Comparison of ENCODE assay signal across 9 cellular contexts in the genomic region with DNA sequence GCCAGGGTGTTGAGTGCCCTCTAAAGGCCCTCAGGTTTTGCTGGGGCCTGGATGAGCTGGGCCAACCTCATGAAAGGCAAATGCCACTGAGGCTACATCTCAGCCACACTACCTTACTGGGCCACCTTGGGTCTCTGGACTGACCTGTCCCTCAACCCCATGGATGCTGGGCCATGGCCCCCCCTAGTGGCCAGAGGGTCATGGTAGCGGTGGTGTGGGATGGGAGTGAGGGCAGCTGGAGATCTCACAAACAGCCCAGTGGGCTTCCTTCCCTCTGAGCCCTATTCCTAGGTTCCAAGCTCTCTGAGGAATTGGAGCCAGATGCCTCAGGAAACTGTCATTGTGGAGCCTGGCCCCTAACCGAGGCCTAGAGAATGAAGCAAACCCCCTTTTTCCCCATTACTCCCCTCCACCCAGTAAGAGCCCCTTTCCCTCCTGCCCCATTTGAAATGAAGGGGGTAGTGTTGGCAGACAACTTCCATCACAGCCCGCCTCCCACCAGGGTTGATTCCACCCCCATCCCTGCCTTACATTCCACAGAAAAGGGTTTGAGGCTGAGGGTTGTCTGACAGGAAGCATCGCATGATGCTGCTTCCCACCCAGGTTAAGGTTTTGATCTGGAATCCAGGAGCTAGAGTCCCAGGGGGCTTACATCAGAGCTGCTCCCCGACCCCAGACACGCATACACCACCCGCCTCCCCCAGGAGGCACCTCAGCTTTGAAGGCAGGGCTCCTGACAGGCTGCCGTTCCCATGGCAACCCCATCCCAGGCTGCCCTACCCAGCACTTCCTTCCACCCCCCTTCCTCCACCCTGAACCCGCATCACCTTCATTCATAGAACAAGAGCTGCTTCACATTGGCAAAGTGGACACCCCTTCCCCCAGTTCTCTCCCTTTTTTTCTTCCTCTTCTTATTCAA.
DNase-seq lines count a peak whose midpoint lies in the region; FAIRE-seq and TF ChIP-seq lines count a peak whose summit lies in the region.
"Had no signal": no experiment of that assay in that cellular context is flagged by ENCODE, and none has a peak within 500 bp of the region (broad histone marks: within the 10 kb centered on the region; RNA-seq: fewer than 3 reads in every experiment).

No MANE protein-coding gene starts in this region.

- no peak overlapping the region for H3K4me2 ChIP-seq in endothelial cell of umbilical vein (ENCODE audit: insufficient read depth, low read length)

- H3K79me2 ChIP-seq in endothelial cell of umbilical vein (ENCODE audit: control insufficient read depth, insufficient read depth, low read length): no peaks in the 10 kb centered on the region

- no peak overlapping the region for H2AFZ ChIP-seq in endothelial cell of umbilical vein (ENCODE audit: low read depth, low read length)

- DNase-seq in DMS153 treated with DMSO at 0.1 percent for 48 hours (lab: John Stamatoyannopoulos, UW; ENCODE audit: unreplicated experiment) (peak; percentile 2), DMS153 (lab: John Stamatoyannopoulos, UW) (no peak), MG63 (peak; percentile 61), endothelial cell of umbilical vein (ENCODE audit: low read depth, low spot score) (peak; percentile 39), nephron progenitor cell (peak; percentile 82), OCI-M2 (lab: John Stamatoyannopoulos, UW; ENCODE audit: unreplicated experiment) (no peak), KG1 (lab: John Stamatoyannopoulos, UW) (no peak)
- peak; percentile 9 to 12 for DNase-seq in activated CD4-positive, alpha-beta T cell treated with anti-CD3 and anti-CD28 coated beads, Interleukin-2, amount 50 U/mL, for 4 hours

- H3K4me1 Mint-ChIP-seq in nephron progenitor cell: peaks cover 31% of the 10 kb centered on the region

- H3K4me3 Mint-ChIP-seq in nephron progenitor cell: no peak overlapping the region
- H3K4me3 Mint-ChIP-seq: activated naive CD4-positive, alpha-beta T cell treated with anti-CD3 and anti-CD28 coated beads, Interleukin-2, amount 50 U/mL, for 24 hours had no signal

- H3K9me3 Mint-ChIP-seq in nephron progenitor cell: no peaks in the 10 kb centered on the region
- H3K9me3 Mint-ChIP-seq: activated naive CD4-positive, alpha-beta T cell treated with anti-CD3 and anti-CD28 coated beads, Interleukin-2, amount 50 U/mL, for 24 hours had no signal

- dilution Hi-C loops in endothelial cell of umbilical vein (cut with MboI; ENCODE audit: extremely low pct_ligation_motif_present, low sequenced_read_pairs): no loop called here

- intact Hi-C loops in endothelial cell of umbilical vein (cut with micrococcal nuclease): loop anchor here (1.0 to 2.0 kb wide), 3 partner anchors 57 to 112 kb away; no protein-coding TSS in a partner anchor

- no peak overlapping the region for H3K27ac Mint-ChIP-seq in nephron progenitor cell
- H3K27ac Mint-ChIP-seq: activated naive CD4-positive, alpha-beta T cell treated with anti-CD3 and anti-CD28 coated beads, Interleukin-2, amount 50 U/mL, for 24 hours had no signal

- no peaks in the 10 kb centered on the region for H4K20me1 ChIP-seq in endothelial cell of umbilical vein (replicated peaks; ENCODE audit: control insufficient read depth, extremely low read depth, insufficient read depth, low read length)

- H3K27me3 Mint-ChIP-seq in nephron progenitor cell (ENCODE audit: low read depth, poor library complexity): peaks cover 62% of the 10 kb centered on the region

- TF ChIP-seq CTCF in endothelial cell of umbilical vein (IDR thresholded peaks at IDR 0.05; ENCODE audit: extremely low read depth in 1 of 2, insufficient read depth in 1 of 2, low read depth in 1 of 2, low read length in 2 of 2): peak; percentile 71 to 84
- TF ChIP-seq CTCF in nephron progenitor cell (IDR thresholded peaks at IDR 0.05): peak; percentile 72

- no peaks in the 10 kb centered on the region for H3K36me3 ChIP-seq in MG63
- H3K36me3 ChIP-seq in endothelial cell of umbilical vein (ENCODE audit: control insufficient read depth in 2 of 2, extremely low read depth in 1 of 2, insufficient read depth in 2 of 2, low read length in 2 of 2): no peaks in the 10 kb centered on the region

- CTCF ChIA-PET in endothelial cell of umbilical vein (lab: Charles Lee): interaction anchor here (0.7 to 7.7 kb wide), 13 partner anchors 8 to 146 kb away, joined by 3 to 60 read pairs (median 3); a partner anchor contains a TSS

- H3K9ac ChIP-seq in endothelial cell of umbilical vein (replicated peaks; ENCODE audit: extremely low read depth, insufficient read depth, low read length): no peak overlapping the region

- TF ChIP-seq POLR2A in endothelial cell of umbilical vein (IDR thresholded peaks at IDR 0.05; ENCODE audit: low read depth, low read length): no peak

- FAIRE-seq in endothelial cell of umbilical vein (lab: Jason Lieb, UNC): peak; percentile 82

- no TSS peak for BruUV-seq in endothelial cell of umbilical vein (replicated peaks; lab: Mats Ljungman, UMichigan)

- no peaks in the 10 kb centered on the region for H3K9me1 ChIP-seq in endothelial cell of umbilical vein (replicated peaks; ENCODE audit: control insufficient read depth, extremely low read depth, insufficient read depth, low read length)

- no peak overlapping the region for H3K27ac ChIP-seq in endothelial cell of umbilical vein (ENCODE audit: insufficient read depth, low read depth, low read length)

- H3K27me3 ChIP-seq in MG63 (peaks cover 26% of the 10 kb centered on the region), endothelial cell of umbilical vein (ENCODE audit: control insufficient read depth in 2 of 2, insufficient read depth in 2 of 2, low read length in 2 of 2) (peaks cover 0 to 1% of the 10 kb centered on the region in 2 experiments)

- peaks cover 22% of the 10 kb centered on the region for H3K4me1 ChIP-seq in endothelial cell of umbilical vein (ENCODE audit: control insufficient read depth, extremely low read depth, insufficient read depth, low read length)

- H3K4me3 ChIP-seq in MG63 (no peak overlapping the region), endothelial cell of umbilical vein (replicated peaks in 1 of 3; ENCODE audit: insufficient read depth in 1 of 3, low read depth in 1 of 3, low read length in 3 of 3) (no peak overlapping the region)

- H3K9me3 ChIP-seq in MG63: 0 out of 2 replicates have a peak, but pooled peaks cover 2% of the 10 kb centered on the region
- no peaks in the 10 kb centered on the region for H3K9me3 ChIP-seq in endothelial cell of umbilical vein (replicated peaks; ENCODE audit: control insufficient read depth, insufficient read depth, low read length)

- POLR2A ChIA-PET in endothelial cell of umbilical vein (lab: Charles Lee): interaction anchor here (1.4 kb wide), 1 partner anchor 25 kb away, joined by 4 read pairs; no protein-coding TSS in a partner anchor

- H3K36me3 Mint-ChIP-seq in nephron progenitor cell (ENCODE audit: low read depth): no peaks in the 10 kb centered on the region
- H3K36me3 Mint-ChIP-seq: activated naive CD4-positive, alpha-beta T cell treated with anti-CD3 and anti-CD28 coated beads, Interleukin-2, amount 50 U/mL, for 24 hours had no signal

TF ChIP-seq in endothelial cell of umbilical vein, 7 proteins besides CTCF, POLR2A, EP300 and RAD21:
- TF ChIP-seq JUN (IDR thresholded peaks at IDR 0.05; ENCODE audit: borderline replicate concordance, insufficient read depth, insufficient read length, low read depth): no peak
- no peak for TF ChIP-seq GATA2 (IDR thresholded peaks at IDR 0.05; ENCODE audit: insufficient read depth, insufficient read length, low read depth, low read length)
- TF ChIP-seq FOS (IDR thresholded peaks at IDR 0.05; ENCODE audit: borderline replicate concordance, insufficient read depth, low read length): no peak
- no peak for TF ChIP-seq POLR2AphosphoS5 (IDR thresholded peaks at IDR 0.05; ENCODE audit: insufficient read depth, low read depth, low read length)
- TF ChIP-seq, protein P1, sequence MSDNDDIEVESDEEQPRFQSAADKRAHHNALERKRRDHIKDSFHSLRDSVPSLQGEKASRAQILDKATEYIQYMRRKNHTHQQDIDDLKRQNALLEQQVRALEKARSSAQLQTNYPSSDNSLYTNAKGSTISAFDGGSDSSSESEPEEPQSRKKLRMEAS (IDR thresholded peaks at IDR 0.05; ENCODE audit: insufficient read depth, insufficient read length): no peak
- TF ChIP-seq MYC (IDR thresholded peaks at IDR 0.05; ENCODE audit: low read depth, low read length): no peak
- no peak for TF ChIP-seq EZH2 (IDR thresholded peaks at IDR 0.05; ENCODE audit: borderline replicate concordance, low read depth, low read length, severe bottlenecking)
TF ChIP-seq in endothelial cell of umbilical vein: peak in this region for 0.

Comparison
In these comparisons a context has a peak if more than half of its experiments do, and no peak if none do; other contexts are left out.
1. DNase-seq: peak in DMS153 treated with DMSO at 0.1 percent for 48 hours (single experiment), MG63 (single experiment), activated CD4-positive, alpha-beta T cell treated with anti-CD3 and anti-CD28 coated beads, Interleukin-2, amount 50 U/mL, for 4 hours (2 of 2), endothelial cell of umbilical vein (single experiment) and nephron progenitor cell (single experiment); none in DMS153 (single experiment), OCI-M2 (single experiment) and KG1 (single experiment).